In genomic region chr17:72343911-72344310, GRCh38 we compare ENCODE assay signal across 14 cellular contexts.
"Had no signal": no experiment of that assay in that cellular context is flagged by ENCODE, and none has a peak within 500 bp of the region (broad histone marks: within the 10 kb centered on the region; RNA-seq: fewer than 3 reads in every experiment).

No MANE protein-coding gene starts in this region.

- H3K27me3 ChIP-seq: ascending aorta, cardiac muscle cell had no signal

- FAIRE-seq: colon had no signal

- H3K27ac ChIP-seq: ascending aorta, cardiac muscle cell, parathyroid adenoma, WERI-Rb-1 had no signal

- ATAC-seq: left lobe of liver; natural killer cell treated with Interleukin-12 subunit alpha and Interleukin-12 subunit beta and Interleukin-15 and Interleukin-18, amount 100 ng/mL, for 72 hours; stimulated activated naive B cell treated with anti-CD40 and anti-IgM and Interleukin-4, amounts not matched to agents 10 μg/mL and 1 μg/mL and 100 μg/mL, for 72 hours had no signal

- DNase-seq: activated CD4-positive, alpha-beta T cell treated with anti-CD3 and anti-CD28 coated beads for 1 hour; activated gamma-delta T cell; foreskin melanocyte; glutamatergic neuron; islet precursor cell; stimulated activated naive B cell treated with anti-CD40 and anti-IgM and Interleukin-4, amounts not matched to agents 10 μg/mL and 1 μg/mL and 100 μg/mL, for 72 hours; T-helper 2 cell; WERI-Rb-1 had no signal
